ENCODE assay signal across 1 cellular context in the genomic region with DNA sequence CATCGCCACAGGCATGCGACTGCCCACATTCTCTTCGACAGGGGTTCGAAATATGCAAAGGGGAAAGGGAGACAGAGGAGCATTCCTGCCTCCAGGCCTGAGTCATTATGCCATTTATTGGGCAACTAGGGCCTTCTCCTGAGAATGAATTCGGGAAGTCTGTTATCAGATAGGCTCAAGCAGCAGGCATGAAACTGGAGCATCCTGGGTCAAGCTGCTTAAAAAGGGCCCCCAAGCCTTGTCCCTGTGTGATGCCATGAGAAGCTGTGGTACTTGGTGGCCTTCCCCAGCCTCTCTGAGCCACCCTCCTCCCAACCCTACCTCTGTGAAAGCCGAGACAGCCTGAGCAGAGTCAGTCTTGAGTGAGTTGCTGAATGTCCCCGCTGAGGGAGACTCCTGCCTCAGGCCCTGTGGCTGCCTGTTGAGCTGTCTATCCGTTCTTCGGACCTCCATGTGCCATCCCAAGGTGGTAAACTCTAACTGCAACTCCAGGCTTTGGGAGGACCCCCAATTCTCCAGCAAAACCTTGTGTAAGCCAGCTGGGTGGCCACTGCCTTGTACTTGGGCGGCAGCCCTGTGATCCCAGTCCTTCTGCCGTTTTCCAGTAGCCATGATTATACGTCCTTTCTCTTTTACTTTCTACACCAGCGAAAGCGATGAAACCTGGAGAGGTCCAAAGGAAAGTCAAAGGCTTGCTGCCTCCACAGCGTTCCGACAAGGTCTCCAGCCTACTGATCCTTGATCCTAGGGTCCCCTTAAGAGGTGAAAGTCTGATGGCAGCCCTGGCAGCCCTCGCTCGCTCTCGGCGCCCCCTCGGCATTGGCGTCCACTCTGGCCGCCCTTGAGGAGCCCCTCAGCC.
TF ChIP-seq lines count a peak whose summit lies in the region.

No MANE protein-coding gene starts in this region.

TF ChIP-seq in SK-N-SH treated with all-trans-retinoic acid at 6 μM for 48 hours, 23 proteins besides CTCF, POLR2A, EP300 and RAD21 (continued from another document):
- TF ChIP-seq, protein P1, sequence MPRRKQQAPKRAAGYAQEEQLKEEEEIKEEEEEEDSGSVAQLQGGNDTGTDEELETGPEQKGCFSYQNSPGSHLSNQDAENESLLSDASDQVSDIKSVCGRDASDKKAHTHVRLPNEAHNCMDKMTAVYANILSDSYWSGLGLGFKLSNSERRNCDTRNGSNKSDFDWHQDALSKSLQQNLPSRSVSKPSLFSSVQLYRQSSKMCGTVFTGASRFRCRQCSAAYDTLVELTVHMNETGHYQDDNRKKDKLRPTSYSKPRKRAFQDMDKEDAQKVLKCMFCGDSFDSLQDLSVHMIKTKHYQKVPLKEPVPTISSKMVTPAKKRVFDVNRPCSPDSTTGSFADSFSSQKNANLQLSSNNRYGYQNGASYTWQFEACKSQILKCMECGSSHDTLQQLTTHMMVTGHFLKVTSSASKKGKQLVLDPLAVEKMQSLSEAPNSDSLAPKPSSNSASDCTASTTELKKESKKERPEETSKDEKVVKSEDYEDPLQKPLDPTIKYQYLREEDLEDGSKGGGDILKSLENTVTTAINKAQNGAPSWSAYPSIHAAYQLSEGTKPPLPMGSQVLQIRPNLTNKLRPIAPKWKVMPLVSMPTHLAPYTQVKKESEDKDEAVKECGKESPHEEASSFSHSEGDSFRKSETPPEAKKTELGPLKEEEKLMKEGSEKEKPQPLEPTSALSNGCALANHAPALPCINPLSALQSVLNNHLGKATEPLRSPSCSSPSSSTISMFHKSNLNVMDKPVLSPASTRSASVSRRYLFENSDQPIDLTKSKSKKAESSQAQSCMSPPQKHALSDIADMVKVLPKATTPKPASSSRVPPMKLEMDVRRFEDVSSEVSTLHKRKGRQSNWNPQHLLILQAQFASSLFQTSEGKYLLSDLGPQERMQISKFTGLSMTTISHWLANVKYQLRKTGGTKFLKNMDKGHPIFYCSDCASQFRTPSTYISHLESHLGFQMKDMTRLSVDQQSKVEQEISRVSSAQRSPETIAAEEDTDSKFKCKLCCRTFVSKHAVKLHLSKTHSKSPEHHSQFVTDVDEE (CRISPR knock-in tag; IDR thresholded peaks at IDR 0.05): no peak
- TF ChIP-seq ISL1 (CRISPR knock-in tag; IDR thresholded peaks at IDR 0.05) (no peak), ZNF70 (CRISPR knock-in tag; IDR thresholded peaks at IDR 0.05) (no peak), ZNF8 (CRISPR knock-in tag; IDR thresholded peaks at IDR 0.05) (no peak), ESRRG (CRISPR knock-in tag; IDR thresholded peaks at IDR 0.05) (no peak)
